15 cellular contexts compared by ENCODE assay signal in the genomic region with DNA sequence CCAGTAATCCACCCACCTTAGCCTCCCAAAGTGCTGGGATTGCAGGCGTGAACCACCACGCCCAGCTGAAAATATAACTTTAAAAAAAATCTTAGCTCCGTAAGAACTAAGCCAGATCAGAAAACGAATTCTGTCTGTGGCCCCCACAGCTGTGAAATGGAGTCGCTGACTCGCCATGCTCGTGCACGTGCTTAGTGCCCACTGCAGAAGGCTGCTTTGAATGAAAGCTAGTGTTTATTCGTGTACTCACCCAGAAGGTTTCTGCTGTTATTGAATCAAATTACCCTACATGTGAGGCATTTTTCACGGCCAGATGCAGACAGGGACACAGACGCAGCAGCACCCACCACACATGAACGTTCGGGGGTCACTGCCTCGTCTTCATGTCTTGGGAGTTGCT.
"Had no signal": no experiment of that assay in that cellular context is flagged by ENCODE, and none has a peak within 500 bp of the region (broad histone marks: within the 10 kb centered on the region; RNA-seq: fewer than 3 reads in every experiment).

No MANE protein-coding gene starts in this region.

- H3K9me3 ChIP-seq: testis, upper lobe of right lung had no signal

- H3K27ac Mint-ChIP-seq: T-helper 1 cell treated with Interleukin-12 subunit alpha and Interleukin-12 subunit beta and Interleukin-4 antibody, amounts not matched to agents 30 μg/mL and 1 μg/mL, for 36 hours had no signal

- ATAC-seq: activated naive CD4-positive, alpha-beta T cell treated with anti-CD3 and anti-CD28 coated beads, Interleukin-2, amount 50 U/mL, for 72 hours; left lobe of liver; stimulated activated naive CD8-positive, alpha-beta T cell treated with anti-CD3 and anti-CD28 coated beads, Interleukin-15, amount 100 ng/mL, for 72 hours; upper lobe of right lung had no signal

- H3K27ac ChIP-seq: cardiac muscle cell, testis, upper lobe of right lung had no signal

- H3K4me3 ChIP-seq: cardiac muscle cell, skin epidermis, testis, upper lobe of right lung had no signal

- DNase-seq: activated CD4-positive, alpha-beta T cell treated with anti-CD3 and anti-CD28 coated beads, Interleukin-2, amount 50 U/mL, for 1 hour; activated CD4-positive, CD25-positive, alpha-beta regulatory T cell treated with anti-CD3 and anti-CD28 coated beads, Interleukin-2, amount 50 U/mL, for 72 hours; activated CD8-positive, alpha-beta memory T cell treated with anti-CD3 and anti-CD28 coated beads for 24 hours; activated gamma-delta T cell treated with Interleukin-2 at 50 U/mL for 16 hours; stimulated activated CD4-positive, alpha-beta T cell treated with anti-CD3 and anti-CD28 coated beads, Interleukin-15, amount 100 ng/mL, for 24 hours; stimulated activated CD4-positive, alpha-beta T cell treated with anti-CD3 and anti-CD28 coated beads, Interleukin-4, amount 100 ng/mL, for 1 hour; stimulated activated naive CD8-positive, alpha-beta T cell treated with anti-CD3 and anti-CD28 coated beads, Interleukin-15, amount 100 ng/mL, for 72 hours; testis; upper lobe of right lung had no signal

- H3K4me1 ChIP-seq: upper lobe of right lung had no signal

- H3K4me3 Mint-ChIP-seq: stimulated activated naive CD8-positive, alpha-beta T cell treated with anti-CD3 and anti-CD28 coated beads, Interleukin-15, amount 100 ng/mL, for 72 hours; T-helper 1 cell treated with Interleukin-12 subunit alpha and Interleukin-12 subunit beta and Interleukin-4 antibody, amounts not matched to agents 30 μg/mL and 1 μg/mL, for 36 hours had no signal

- H3K9me3 Mint-ChIP-seq: activated naive CD4-positive, alpha-beta T cell treated with anti-CD3 and anti-CD28 coated beads, Interleukin-2, amount 50 U/mL, for 72 hours; stimulated activated naive CD8-positive, alpha-beta T cell treated with anti-CD3 and anti-CD28 coated beads, Interleukin-15, amount 100 ng/mL, for 72 hours; T-helper 1 cell treated with Interleukin-12 subunit alpha and Interleukin-12 subunit beta and Interleukin-4 antibody, amounts not matched to agents 30 μg/mL and 1 μg/mL, for 36 hours had no signal

- H3K36me3 Mint-ChIP-seq: activated naive CD4-positive, alpha-beta T cell treated with anti-CD3 and anti-CD28 coated beads, Interleukin-2, amount 50 U/mL, for 72 hours had no signal

- H3K4me1 Mint-ChIP-seq: stimulated activated naive CD8-positive, alpha-beta T cell treated with anti-CD3 and anti-CD28 coated beads, Interleukin-15, amount 100 ng/mL, for 72 hours had no signal

- H3K36me3 ChIP-seq: cardiac muscle cell had no signal

- H3K27me3 Mint-ChIP-seq: progenitor cell of endocrine pancreas; stimulated activated naive CD8-positive, alpha-beta T cell treated with anti-CD3 and anti-CD28 coated beads, Interleukin-15, amount 100 ng/mL, for 72 hours had no signal
